Comparison of ENCODE assay signal across 1 cellular context in genomic region chr6:16305246-16305725, GRCh38.
TF ChIP-seq lines count a peak whose summit lies in the region.

No MANE protein-coding gene starts in this region.

TF ChIP-seq in HepG2, 621 proteins besides CTCF, POLR2A, EP300 and RAD21 (continued from another document and continues in another):
- TF ChIP-seq KDM6A (CRISPR knock-in tag; IDR thresholded peaks at IDR 0.05; ENCODE audit: low read depth) (no peak), CEBPG (CRISPR knock-in tag; IDR thresholded peaks at IDR 0.05) (peak; percentile 92), XBP1 (CRISPR knock-in tag; IDR thresholded peaks at IDR 0.05) (no peak), CEBPB (IDR thresholded peaks at IDR 0.05; ENCODE audit: borderline replicate concordance, low read depth, low read length) (peak; percentile 93), TFE3 (CRISPR knock-in tag; IDR thresholded peaks at IDR 0.05) (0 out of 2 replicates have a peak, but pooled peaks have one; percentile 26), NFYB (CRISPR knock-in tag; IDR thresholded peaks at IDR 0.05) (no peak), SOX5 (CRISPR knock-in tag; IDR thresholded peaks at IDR 0.05; ENCODE audit: borderline replicate concordance) (peak; percentile 80), ZNF362 (CRISPR knock-in tag; IDR thresholded peaks at IDR 0.05; ENCODE audit: borderline replicate concordance) (peak; percentile 96), RBM39 (IDR thresholded peaks at IDR 0.05; ENCODE audit: low read depth, low read length, poor library complexity, severe bottlenecking) (no peak), CERS6 (CRISPR knock-in tag; IDR thresholded peaks at IDR 0.05) (no peak), JUN (CRISPR knock-in tag; IDR thresholded peaks at IDR 0.05) (no peak), TCF7 (IDR thresholded peaks at IDR 0.05; ENCODE audit: low read depth) (peak; percentile 58), ZNF83 (CRISPR knock-in tag; IDR thresholded peaks at IDR 0.05; ENCODE audit: borderline replicate concordance) (no peak), PAWR (CRISPR knock-in tag; IDR thresholded peaks at IDR 0.05; ENCODE audit: borderline replicate concordance) (no peak), ZMAT5 (CRISPR knock-in tag; IDR thresholded peaks at IDR 0.05; ENCODE audit: borderline replicate concordance, low read depth) (no peak), ZSCAN30 (CRISPR knock-in tag; IDR thresholded peaks at IDR 0.05) (no peak), GZF1 (CRISPR knock-in tag; IDR thresholded peaks at IDR 0.05) (no peak), HOMEZ (CRISPR knock-in tag; IDR thresholded peaks at IDR 0.05; ENCODE audit: low read depth) (peak; percentile 39; the same call in 1 of the 2 replicates), ZNF780A (CRISPR knock-in tag; IDR thresholded peaks at IDR 0.05) (no peak), PRDM10 (CRISPR knock-in tag; IDR thresholded peaks at IDR 0.05; ENCODE audit: low read depth) (no peak), SP4 (CRISPR knock-in tag; IDR thresholded peaks at IDR 0.05) (no peak), GATAD2A (CRISPR knock-in tag; IDR thresholded peaks at IDR 0.05) (peak; percentile 76), ARID5B (CRISPR knock-in tag; IDR thresholded peaks at IDR 0.05) (peak; percentile 79), FUBP1 (CRISPR knock-in tag; IDR thresholded peaks at IDR 0.05; ENCODE audit: borderline replicate concordance) (no peak), FOXO1 (CRISPR knock-in tag; IDR thresholded peaks at IDR 0.05) (peak; percentile 44; the same call in 1 of the 2 replicates), FOXK1 (CRISPR knock-in tag; IDR thresholded peaks at IDR 0.05; ENCODE audit: borderline replicate concordance, low read depth) (0 out of 2 replicates have a peak, but pooled peaks have one; percentile 16), MLLT10 (CRISPR knock-in tag; IDR thresholded peaks at IDR 0.05) (no peak), ZNF616 (CRISPR knock-in tag; IDR thresholded peaks at IDR 0.05; ENCODE audit: low read depth) (no peak), FIP1L1 (IDR thresholded peaks at IDR 0.05; ENCODE audit: borderline replicate concordance, insufficient read depth, low read depth, low read length) (no peak), SAFB2 (CRISPR knock-in tag; IDR thresholded peaks at IDR 0.05; ENCODE audit: borderline replicate concordance, low read depth) (no peak), IKZF1 (IDR thresholded peaks at IDR 0.05) (no peak), THAP11 (CRISPR knock-in tag; IDR thresholded peaks at IDR 0.05) (0 out of 2 replicates have a peak, but pooled peaks have one; percentile 12), ZFP36L2 (CRISPR knock-in tag; IDR thresholded peaks at IDR 0.05) (no peak), PPARG (CRISPR knock-in tag; conservative IDR thresholded peaks at IDR 0.05) (0 out of 2 replicates have a peak, but pooled peaks have one; percentile 45), MED1 (CRISPR knock-in tag; IDR thresholded peaks at IDR 0.05) (peak; percentile 41; the same call in 1 of the 2 replicates), SCMH1 (CRISPR knock-in tag; IDR thresholded peaks at IDR 0.05; ENCODE audit: borderline replicate concordance) (no peak), ZNF432 (CRISPR knock-in tag; IDR thresholded peaks at IDR 0.05; ENCODE audit: borderline replicate concordance) (no peak), PCBP2 (optimal IDR thresholded peaks at IDR 0.05; ENCODE audit: low read depth, low read length, poor library complexity, severe bottlenecking) (no peak), FOXJ3 (CRISPR knock-in tag; IDR thresholded peaks at IDR 0.05; ENCODE audit: borderline replicate concordance) (peak; percentile 50; the same call in 1 of the 2 replicates), SP5 (CRISPR knock-in tag; IDR thresholded peaks at IDR 0.05; ENCODE audit: borderline replicate concordance, low read depth) (no peak), ZNF367 (CRISPR knock-in tag; IDR thresholded peaks at IDR 0.05; ENCODE audit: borderline replicate concordance) (no peak), PAXIP1 (CRISPR knock-in tag; conservative IDR thresholded peaks at IDR 0.05) (peak; percentile 64), POGZ (CRISPR knock-in tag; IDR thresholded peaks at IDR 0.05) (peak; percentile 40; the same call in 1 of the 2 replicates), TBL1XR1 (IDR thresholded peaks at IDR 0.05; ENCODE audit: borderline replicate concordance, low read length, partially characterized antibody) (peak; percentile 52)
